In genomic region chr6:44696686-44697085, GRCh38 we compare ENCODE assay signal across 1 cellular context.
TF ChIP-seq lines count a peak whose summit lies in the region.

No MANE protein-coding gene starts in this region.

TF ChIP-seq in IMR-90, 13 proteins besides CTCF, POLR2A, EP300 and RAD21:
- TF ChIP-seq CHD1 (IDR thresholded peaks at IDR 0.05; ENCODE audit: low read depth, low read length) (no peak), NFE2L2 (IDR thresholded peaks at IDR 0.05; ENCODE audit: low read depth, low read length) (no peak), MAZ (IDR thresholded peaks at IDR 0.05; ENCODE audit: borderline replicate concordance, low read depth, low read length) (no peak), CEBPB (IDR thresholded peaks at IDR 0.05; ENCODE audit: low read depth, low read length) (no peak), RCOR1 (IDR thresholded peaks at IDR 0.05; ENCODE audit: insufficient replicate concordance, low read length) (no peak), FOS (IDR thresholded peaks at IDR 0.05; ENCODE audit: low read depth, low read length) (no peak), BHLHE40 (IDR thresholded peaks at IDR 0.05; ENCODE audit: low read depth, low read length) (no peak), RFX5 (IDR thresholded peaks at IDR 0.05; ENCODE audit: low read depth, low read length) (no peak), MXI1 (IDR thresholded peaks at IDR 0.05; ENCODE audit: borderline replicate concordance, low read depth, low read length) (no peak)
- TF ChIP-seq, protein P1, sequence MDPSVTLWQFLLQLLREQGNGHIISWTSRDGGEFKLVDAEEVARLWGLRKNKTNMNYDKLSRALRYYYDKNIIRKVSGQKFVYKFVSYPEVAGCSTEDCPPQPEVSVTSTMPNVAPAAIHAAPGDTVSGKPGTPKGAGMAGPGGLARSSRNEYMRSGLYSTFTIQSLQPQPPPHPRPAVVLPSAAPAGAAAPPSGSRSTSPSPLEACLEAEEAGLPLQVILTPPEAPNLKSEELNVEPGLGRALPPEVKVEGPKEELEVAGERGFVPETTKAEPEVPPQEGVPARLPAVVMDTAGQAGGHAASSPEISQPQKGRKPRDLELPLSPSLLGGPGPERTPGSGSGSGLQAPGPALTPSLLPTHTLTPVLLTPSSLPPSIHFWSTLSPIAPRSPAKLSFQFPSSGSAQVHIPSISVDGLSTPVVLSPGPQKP (IDR thresholded peaks at IDR 0.05; ENCODE audit: borderline replicate concordance, low read depth, low read length): no peak
